ENCODE assay signal across 1 cellular context in the genomic region with DNA sequence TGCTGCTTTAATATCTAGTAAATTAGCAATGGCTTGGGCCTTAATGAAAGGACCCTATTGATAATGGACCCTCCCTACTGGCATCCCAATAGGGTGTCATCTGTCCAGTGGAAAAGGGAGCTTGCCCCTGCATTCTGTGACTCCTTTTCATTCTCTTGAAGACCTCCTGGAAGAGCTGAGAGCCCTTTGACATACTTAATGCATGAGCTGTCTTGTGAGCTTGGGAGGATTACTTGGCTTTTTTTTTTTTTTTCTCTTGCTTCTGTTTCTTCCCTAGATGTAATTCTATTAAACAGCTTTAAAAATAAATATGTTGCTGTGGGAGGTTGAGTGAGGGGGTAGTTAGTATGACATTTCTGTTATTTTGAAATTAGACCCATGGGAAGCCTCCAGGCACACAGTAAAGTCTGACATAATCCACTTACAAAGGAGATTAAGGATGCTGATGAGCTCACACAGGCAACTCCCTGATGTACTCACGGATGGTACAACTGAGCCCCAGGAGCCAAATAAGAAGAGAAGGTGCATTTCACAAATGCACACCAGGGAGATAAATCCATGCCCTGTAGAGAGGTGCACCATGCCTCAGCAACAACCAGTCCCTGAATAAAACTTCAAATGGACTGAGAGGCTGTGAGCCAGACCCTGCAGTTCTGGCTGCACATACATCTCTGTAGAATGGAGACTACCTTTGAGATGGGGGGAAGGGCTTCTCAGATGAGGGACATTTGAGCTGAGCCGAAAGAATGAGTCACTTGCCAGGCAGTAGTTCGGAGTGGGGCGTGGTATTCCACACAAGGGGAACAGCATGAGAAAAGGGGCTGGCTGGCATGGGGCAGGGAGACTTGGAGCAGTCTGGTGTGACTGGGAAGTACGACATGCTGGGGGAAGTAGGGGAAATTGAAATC.
TF ChIP-seq lines count a peak whose summit lies in the region.

No MANE protein-coding gene starts in this region.

TF ChIP-seq in GM23338, 12 proteins besides CTCF, POLR2A, EP300 and RAD21 (continued from another document):
- TF ChIP-seq, protein P1, sequence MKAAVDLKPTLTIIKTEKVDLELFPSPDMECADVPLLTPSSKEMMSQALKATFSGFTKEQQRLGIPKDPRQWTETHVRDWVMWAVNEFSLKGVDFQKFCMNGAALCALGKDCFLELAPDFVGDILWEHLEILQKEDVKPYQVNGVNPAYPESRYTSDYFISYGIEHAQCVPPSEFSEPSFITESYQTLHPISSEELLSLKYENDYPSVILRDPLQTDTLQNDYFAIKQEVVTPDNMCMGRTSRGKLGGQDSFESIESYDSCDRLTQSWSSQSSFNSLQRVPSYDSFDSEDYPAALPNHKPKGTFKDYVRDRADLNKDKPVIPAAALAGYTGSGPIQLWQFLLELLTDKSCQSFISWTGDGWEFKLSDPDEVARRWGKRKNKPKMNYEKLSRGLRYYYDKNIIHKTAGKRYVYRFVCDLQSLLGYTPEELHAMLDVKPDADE (IDR thresholded peaks at IDR 0.05): no peak
- no peak for TF ChIP-seq JUNB (IDR thresholded peaks at IDR 0.05; ENCODE audit: unreplicated experiment)
- TF ChIP-seq, protein P2, sequence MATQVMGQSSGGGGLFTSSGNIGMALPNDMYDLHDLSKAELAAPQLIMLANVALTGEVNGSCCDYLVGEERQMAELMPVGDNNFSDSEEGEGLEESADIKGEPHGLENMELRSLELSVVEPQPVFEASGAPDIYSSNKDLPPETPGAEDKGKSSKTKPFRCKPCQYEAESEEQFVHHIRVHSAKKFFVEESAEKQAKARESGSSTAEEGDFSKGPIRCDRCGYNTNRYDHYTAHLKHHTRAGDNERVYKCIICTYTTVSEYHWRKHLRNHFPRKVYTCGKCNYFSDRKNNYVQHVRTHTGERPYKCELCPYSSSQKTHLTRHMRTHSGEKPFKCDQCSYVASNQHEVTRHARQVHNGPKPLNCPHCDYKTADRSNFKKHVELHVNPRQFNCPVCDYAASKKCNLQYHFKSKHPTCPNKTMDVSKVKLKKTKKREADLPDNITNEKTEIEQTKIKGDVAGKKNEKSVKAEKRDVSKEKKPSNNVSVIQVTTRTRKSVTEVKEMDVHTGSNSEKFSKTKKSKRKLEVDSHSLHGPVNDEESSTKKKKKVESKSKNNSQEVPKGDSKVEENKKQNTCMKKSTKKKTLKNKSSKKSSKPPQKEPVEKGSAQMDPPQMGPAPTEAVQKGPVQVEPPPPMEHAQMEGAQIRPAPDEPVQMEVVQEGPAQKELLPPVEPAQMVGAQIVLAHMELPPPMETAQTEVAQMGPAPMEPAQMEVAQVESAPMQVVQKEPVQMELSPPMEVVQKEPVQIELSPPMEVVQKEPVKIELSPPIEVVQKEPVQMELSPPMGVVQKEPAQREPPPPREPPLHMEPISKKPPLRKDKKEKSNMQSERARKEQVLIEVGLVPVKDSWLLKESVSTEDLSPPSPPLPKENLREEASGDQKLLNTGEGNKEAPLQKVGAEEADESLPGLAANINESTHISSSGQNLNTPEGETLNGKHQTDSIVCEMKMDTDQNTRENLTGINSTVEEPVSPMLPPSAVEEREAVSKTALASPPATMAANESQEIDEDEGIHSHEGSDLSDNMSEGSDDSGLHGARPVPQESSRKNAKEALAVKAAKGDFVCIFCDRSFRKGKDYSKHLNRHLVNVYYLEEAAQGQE (IDR thresholded peaks at IDR 0.05; ENCODE audit: unreplicated experiment): no peak
TF ChIP-seq in GM23338: peak in this region for 0.
